Comparison of ENCODE assay signal across 1 cellular context in genomic region chr12:100201604-100202423, GRCh38.
TF ChIP-seq lines count a peak whose summit lies in the region.

No MANE protein-coding gene starts in this region.

TF ChIP-seq in endothelial cell of umbilical vein, 7 proteins besides CTCF, POLR2A, EP300 and RAD21:
- TF ChIP-seq GATA2 (IDR thresholded peaks at IDR 0.05; ENCODE audit: insufficient read depth, insufficient read length, low read depth, low read length) = no peak
- no peak for TF ChIP-seq EZH2 (IDR thresholded peaks at IDR 0.05; ENCODE audit: borderline replicate concordance, low read depth, low read length, severe bottlenecking)
- TF ChIP-seq POLR2AphosphoS5 (IDR thresholded peaks at IDR 0.05; ENCODE audit: insufficient read depth, low read depth, low read length) = no peak
- TF ChIP-seq MYC (IDR thresholded peaks at IDR 0.05; ENCODE audit: low read depth, low read length) = no peak
- TF ChIP-seq JUN (IDR thresholded peaks at IDR 0.05; ENCODE audit: borderline replicate concordance, insufficient read depth, insufficient read length, low read depth) = no peak
- no peak for TF ChIP-seq MAX (IDR thresholded peaks at IDR 0.05; ENCODE audit: insufficient read depth, insufficient read length)
- no peak for TF ChIP-seq FOS (IDR thresholded peaks at IDR 0.05; ENCODE audit: borderline replicate concordance, insufficient read depth, low read length)
